Comparison of ENCODE assay signal across 9 cellular contexts in the genomic region with DNA sequence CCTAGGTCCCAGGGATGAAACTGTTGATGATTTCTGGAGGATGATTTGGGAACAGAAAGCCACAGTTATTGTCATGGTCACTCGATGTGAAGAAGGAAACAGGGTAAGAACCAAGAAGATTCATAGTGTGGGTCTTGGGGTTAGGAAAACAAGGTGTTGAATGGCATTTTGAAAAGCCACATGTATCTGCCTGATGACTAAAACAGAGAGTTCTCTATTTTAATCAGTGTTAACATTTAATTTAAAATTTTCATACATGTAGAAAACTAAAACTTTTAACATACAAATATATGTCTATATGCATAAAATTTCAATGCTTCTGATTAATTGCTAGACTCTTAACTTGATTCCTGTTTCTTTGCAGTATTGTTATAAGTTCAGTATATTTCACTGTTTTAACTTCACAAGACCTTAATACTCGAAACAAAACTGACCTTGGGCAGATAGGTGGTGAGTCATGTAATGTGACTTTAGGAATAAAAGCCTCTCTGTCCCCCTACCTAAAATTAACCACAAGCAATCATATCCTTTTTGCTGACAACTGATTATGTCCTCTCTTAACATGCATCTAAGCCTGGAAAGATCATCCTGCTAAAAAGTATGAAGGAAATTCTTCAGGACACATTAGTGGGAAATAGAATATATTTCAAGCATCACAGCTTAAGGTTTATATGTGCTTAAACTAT.
DNase-seq lines count a peak whose midpoint lies in the region; ATAC-seq and TF ChIP-seq lines count a peak whose summit lies in the region.
"Had no signal": no experiment of that assay in that cellular context is flagged by ENCODE, and none has a peak within 500 bp of the region (broad histone marks: within the 10 kb centered on the region; RNA-seq: fewer than 3 reads in every experiment).

No MANE protein-coding gene starts in this region.

- DNase-seq in choroid plexus epithelial cell (ENCODE audit: low read depth) (peak; percentile 15), superior temporal gyrus (ENCODE audit: extremely low spot score) (no peak), NCI-H2227 (lab: John Stamatoyannopoulos, UW; ENCODE audit: unreplicated experiment) (no peak), omental fat pad (ENCODE audit: low spot score) (no peak), SKM-1 treated with dmso at 0.1 percent for 144 hours (lab: John Stamatoyannopoulos, UW; ENCODE audit: unreplicated experiment) (no peak)
- DNase-seq: NCI-H2107 had no signal

- TF ChIP-seq CTCF in choroid plexus epithelial cell (conservative IDR thresholded peaks at IDR 0.05; ENCODE audit: low read depth, low read length) = no peak
- TF ChIP-seq CTCF in omental fat pad (IDR thresholded peaks at IDR 0.05) = no peak

- no peak overlapping the region for H3K4me3 ChIP-seq in choroid plexus epithelial cell (ENCODE audit: low read depth, low read length)

- ATAC-seq in GM18858 (IDR thresholded peaks at IDR 0.05; ENCODE audit: unreplicated experiment) (peak; percentile 83), GM21529 (IDR thresholded peaks at IDR 0.05; ENCODE audit: unreplicated experiment) (peak; percentile 95), HG03442 (IDR thresholded peaks at IDR 0.05; ENCODE audit: unreplicated experiment) (peak; percentile 92), omental fat pad (ENCODE audit: low FRiP score) (no peak)
